In genomic region chr9:125558453-125559084, GRCh38 we compare ENCODE assay signal across 8 cellular contexts.
DNase-seq lines count a peak whose midpoint lies in the region; ATAC-seq, FAIRE-seq and TF ChIP-seq lines count a peak whose summit lies in the region.

No MANE protein-coding gene starts in this region.

- H3K27ac Mint-ChIP-seq in activated CD4-positive, alpha-beta memory T cell treated with anti-CD3 and anti-CD28 coated beads, Interleukin-2, amount 10 ng/mL, durations not matched to agents 7 days and 5 days, result no peak overlapping the region

- DNase-seq in D721Med (ENCODE audit: insufficient read length, low spot score) (peak; percentile 34), HPDE6-E6E7 (ENCODE audit: extremely low spot score) (peak; percentile 72), NCI-H82 treated with DMSO at 0.1 percent for 48 hours (lab: John Stamatoyannopoulos, UW; ENCODE audit: unreplicated experiment) (peak; percentile 62), epithelial cell of esophagus (ENCODE audit: low read depth) (peak; percentile 80)
- peak; percentile 56 for DNase-seq in activated CD4-positive, alpha-beta memory T cell treated with anti-CD3 and anti-CD28 coated beads, Interleukin-2, amount 10 ng/mL, durations not matched to agents 7 days and 5 days
- peak; percentile 4 to 62 (median 29) for DNase-seq in stimulated activated naive CD4-positive, alpha-beta T cell (lab: John Stamatoyannopoulos, UW)

- no peak for ATAC-seq in HG02759 (IDR thresholded peaks at IDR 0.05; ENCODE audit: unreplicated experiment)

- H3K4me1 ChIP-seq in muscle layer of colon (ENCODE audit: insufficient read depth, low read length), result peaks cover 14% of the 10 kb centered on the region

- H3K9ac ChIP-seq in muscle layer of colon (ENCODE audit: low read length), result no peak overlapping the region

- H3K4me3 ChIP-seq in epithelial cell of esophagus (ENCODE audit: low read length), result no peak overlapping the region
- H3K4me3 ChIP-seq in muscle layer of colon (ENCODE audit: low read depth in 1 of 2, low read length in 2 of 2), result no peak overlapping the region

- H3K27me3 Mint-ChIP-seq in activated CD4-positive, alpha-beta memory T cell treated with anti-CD3 and anti-CD28 coated beads, Interleukin-2, amount 10 ng/mL, durations not matched to agents 7 days and 5 days, result no peaks in the 10 kb centered on the region

- TF ChIP-seq CTCF in D721Med (IDR thresholded peaks at IDR 0.05; ENCODE audit: insufficient read depth, missing control alignments) (peak; percentile 95), epithelial cell of esophagus (IDR thresholded peaks at IDR 0.05; ENCODE audit: insufficient read depth, low read depth, low read length, missing control alignments) (peak; percentile 92)

- no peak overlapping the region for H3K4me3 Mint-ChIP-seq in activated CD4-positive, alpha-beta memory T cell treated with anti-CD3 and anti-CD28 coated beads, Interleukin-2, amount 10 ng/mL, durations not matched to agents 7 days and 5 days

- no peaks in the 10 kb centered on the region for H3K36me3 ChIP-seq in muscle layer of colon (ENCODE audit: insufficient read depth, low read length)

- peak overlapping the region; percentile 20 for H3K27ac ChIP-seq in muscle layer of colon (ENCODE audit: low read depth, low read length)

- peaks cover 15% of the 10 kb centered on the region for H3K4me1 Mint-ChIP-seq in activated CD4-positive, alpha-beta memory T cell treated with anti-CD3 and anti-CD28 coated beads, Interleukin-2, amount 10 ng/mL, durations not matched to agents 7 days and 5 days

- H3K9me3 ChIP-seq in muscle layer of colon (ENCODE audit: low read length), result no peaks in the 10 kb centered on the region

- POLR2A ChIA-PET in activated CD4-positive, alpha-beta memory T cell treated with anti-CD3 and anti-CD28 coated beads, Interleukin-2, amount 10 ng/mL, durations not matched to agents 7 days and 5 days (lab: Charles Lee), result interaction anchor here (1.1 kb wide), 1 partner anchor 37 kb away, joined by 3 read pairs; no protein-coding TSS in a partner anchor

- H3K27me3 ChIP-seq in muscle layer of colon (ENCODE audit: control insufficient read depth in 1 of 2, insufficient read depth in 2 of 2, low read length in 2 of 2), result no peaks in the 10 kb centered on the region

- peak; percentile 46 for FAIRE-seq in D721Med (lab: Jason Lieb, UNC)

- CTCF ChIA-PET in activated CD4-positive, alpha-beta memory T cell treated with anti-CD3 and anti-CD28 coated beads, Interleukin-2, amount 10 ng/mL, durations not matched to agents 7 days and 5 days (lab: Charles Lee), result interaction anchor here (0.5 to 1.7 kb wide), 24 partner anchors 8 to 372 kb away, joined by 3 to 9 read pairs (median 3); no protein-coding TSS in a partner anchor

- peaks cover 8% of the 10 kb centered on the region for H3K36me3 Mint-ChIP-seq in activated CD4-positive, alpha-beta memory T cell treated with anti-CD3 and anti-CD28 coated beads, Interleukin-2, amount 10 ng/mL, durations not matched to agents 7 days and 5 days (ENCODE audit: low read depth)

- no peaks in the 10 kb centered on the region for H3K9me3 Mint-ChIP-seq in activated CD4-positive, alpha-beta memory T cell treated with anti-CD3 and anti-CD28 coated beads, Interleukin-2, amount 10 ng/mL, durations not matched to agents 7 days and 5 days

Comparison
In these comparisons a context has a peak if more than half of its experiments do, and no peak if none do; other contexts are left out.
1. DNase-seq: peak in every context shown above with its lines; median percentile 80 in epithelial cell of esophagus; 72 in HPDE6-E6E7; 62 in NCI-H82 treated with DMSO at 0.1 percent for 48 hours; 56 in activated CD4-positive, alpha-beta memory T cell treated with anti-CD3 and anti-CD28 coated beads, Interleukin-2, amount 10 ng/mL, durations not matched to agents 7 days and 5 days; 34 in D721Med; 29 in stimulated activated naive CD4-positive, alpha-beta T cell.